In genomic region chr2:197707316-197708213, GRCh38 we compare ENCODE assay signal across 8 cellular contexts. TPM values are rescaled to one million over a fixed set of nuclear protein-coding genes. Genes with fewer than 3 reads are reported as not detected.
DNase-seq lines count a peak whose midpoint lies in the region; ATAC-seq and TF ChIP-seq lines count a peak whose summit lies in the region.

No MANE protein-coding gene starts in this region.

- DNase-seq in CD4-positive, CD25-positive, alpha-beta regulatory T cell, result peak in 2 of 3 donors; percentile 39 to 55
- DNase-seq in NCI-H774 (lab: John Stamatoyannopoulos, UW) (peak; percentile 11), brain microvascular endothelial cell (peak; percentile 44), kidney glomerular epithelial cell (lab: John Stamatoyannopoulos, UW) (peak; percentile 9), superior temporal gyrus (ENCODE audit: extremely low spot score) (peak; percentile 87), ureter (ENCODE audit: low spot score) (no peak)
- no peak for DNase-seq in activated CD4-positive, alpha-beta T cell treated with anti-CD3 and anti-CD28 coated beads, Interleukin-2, amount 50 U/mL, for 4 hours

- H3K27me3 ChIP-seq in CD4-positive, CD25-positive, alpha-beta regulatory T cell (ENCODE audit: control insufficient read depth, insufficient read depth, low read length), result no peaks in the 10 kb centered on the region
- no peaks in the 10 kb centered on the region for H3K27me3 ChIP-seq in brain microvascular endothelial cell (replicated peaks)

- H3K36me3 Mint-ChIP-seq in CD4-positive, CD25-positive, alpha-beta regulatory T cell, result peaks cover 21% of the 10 kb centered on the region

- H3K27ac Mint-ChIP-seq in CD4-positive, CD25-positive, alpha-beta regulatory T cell, result peak overlapping the region; percentile 48 to 83 (median 79)

- H3K4me1 ChIP-seq in CD4-positive, CD25-positive, alpha-beta regulatory T cell (ENCODE audit: control insufficient read depth, insufficient read depth, low read length, poor library complexity, severe bottlenecking), result peaks cover 56% of the 10 kb centered on the region

- H3K4me3 ChIP-seq in CD4-positive, CD25-positive, alpha-beta regulatory T cell (ENCODE audit: low read depth, low read length), result peak overlapping the region; percentile 98
- H3K4me3 ChIP-seq in brain microvascular endothelial cell (ENCODE audit: low read depth, low read length), result peak overlapping the region; percentile 89

- no peaks in the 10 kb centered on the region for H3K27me3 Mint-ChIP-seq in CD4-positive, CD25-positive, alpha-beta regulatory T cell

- in situ Hi-C loops in brain microvascular endothelial cell (cut with HindIII; ENCODE audit: low pct_ligation_motif_present, low sequenced_read_pairs), result no loop called here

- peak overlapping the region; percentile 84 to 97 (median 90) for H3K4me3 Mint-ChIP-seq in CD4-positive, CD25-positive, alpha-beta regulatory T cell

- H3K27ac ChIP-seq in CD4-positive, CD25-positive, alpha-beta regulatory T cell (ENCODE audit: insufficient read depth, low read length, poor library complexity, severe bottlenecking), result peak overlapping the region; percentile 0
- H3K27ac ChIP-seq in brain microvascular endothelial cell, result no peak overlapping the region

- peaks cover 25 to 69% (median 52%) of the 10 kb centered on the region in 4 donors for H3K4me1 Mint-ChIP-seq in CD4-positive, CD25-positive, alpha-beta regulatory T cell

- no peak for ATAC-seq in CD4-positive, CD25-positive, alpha-beta regulatory T cell (ENCODE audit: low read depth in 2 of 2)
- peak; percentile 17 for ATAC-seq in GM21529 (IDR thresholded peaks at IDR 0.05; ENCODE audit: unreplicated experiment)

- H3K36me3 ChIP-seq in CD4-positive, CD25-positive, alpha-beta regulatory T cell (ENCODE audit: control insufficient read depth, insufficient read depth, low read length), result peaks cover 11% of the 10 kb centered on the region
- no peaks in the 10 kb centered on the region for H3K36me3 ChIP-seq in brain microvascular endothelial cell (replicated peaks)

- TF ChIP-seq CTCF in brain microvascular endothelial cell (IDR thresholded peaks at IDR 0.05; ENCODE audit: low read depth, low read length, missing control alignments), result peak; percentile 52

- H3K9me3 Mint-ChIP-seq in CD4-positive, CD25-positive, alpha-beta regulatory T cell, result no peaks in the 10 kb centered on the region

- H3K9me3 ChIP-seq in CD4-positive, CD25-positive, alpha-beta regulatory T cell (ENCODE audit: control insufficient read depth in 2 of 2, low read length in 2 of 2), result no peaks in the 10 kb centered on the region

RNA-seq across cellular contexts. Expression of gene MARS2, which starts 2.4 kb away (rescaled TPM):
- 13.6 TPM for total RNA-seq in CD4-positive, CD25-positive, alpha-beta regulatory T cell
- polyA plus RNA-seq in CD4-positive, CD25-positive, alpha-beta regulatory T cell, result 10 to 100 TPM; 10.6 to 16.1 (median 12.4) TPM
- 10.5 TPM for total RNA-seq in ureter

RNA-seq across cellular contexts. Expression of gene RFTN2, which starts 32.2 kb away (rescaled TPM):
- not detected for total RNA-seq in CD4-positive, CD25-positive, alpha-beta regulatory T cell
- under 1 TPM; 0.06 to 0.21 (median 0.14) TPM for polyA plus RNA-seq in CD4-positive, CD25-positive, alpha-beta regulatory T cell
- 7.0 TPM for total RNA-seq in ureter

Comparison
In these comparisons a context has a peak if more than half of its experiments do, and no peak if none do; other contexts are left out.
1. DNase-seq: peak in CD4-positive, CD25-positive, alpha-beta regulatory T cell (2 of 3), NCI-H774 (single experiment), brain microvascular endothelial cell (single experiment), kidney glomerular epithelial cell (single experiment) and superior temporal gyrus (single experiment); none in ureter (single experiment) and activated CD4-positive, alpha-beta T cell treated with anti-CD3 and anti-CD28 coated beads, Interleukin-2, amount 50 U/mL, for 4 hours (0 of 2).